Comparison of ENCODE assay signal across 14 cellular contexts in genomic region chr6:128597956-128598355, GRCh38.
"Had no signal": no experiment of that assay in that cellular context is flagged by ENCODE, and none has a peak within 500 bp of the region (broad histone marks: within the 10 kb centered on the region; RNA-seq: fewer than 3 reads in every experiment).

No MANE protein-coding gene starts in this region.

- H3K27me3 ChIP-seq: neural progenitor cell, ovary, thyroid gland had no signal

- H3K36me3 ChIP-seq: neural progenitor cell, ovary, thyroid gland had no signal

- H3K9me3 ChIP-seq: ovary, thyroid gland had no signal

- H3K27ac ChIP-seq: neural progenitor cell, ovary, thyroid gland had no signal

- ATAC-seq: effector memory CD8-positive, alpha-beta T cell; left lobe of liver; T-cell had no signal

- H3K4me1 ChIP-seq: neural progenitor cell, thyroid gland had no signal

- H3K4me3 ChIP-seq: neural progenitor cell, ovary, thyroid gland had no signal

- DNase-seq: activated CD4-positive, alpha-beta T cell treated with anti-CD3 and anti-CD28 coated beads for 1 hour; activated CD4-positive, alpha-beta T cell treated with anti-CD3 and anti-CD28 coated beads, Interleukin-2, amount 50 U/mL, for 48 hours; activated effector memory CD4-positive, alpha-beta T cell treated with Interleukin-2 at 50 U/mL for 16 hours; activated T-cell treated with anti-CD3 and anti-CD28 coated beads, Interleukin-2, amount 50 U/mL, for 1 hour; amniotic stem cell; effector memory CD8-positive, alpha-beta T cell; ovary; stimulated activated CD4-positive, alpha-beta T cell treated with anti-CD3 and anti-CD28 coated beads, Interleukin-12 subunit alpha, Interleukin-12 subunit beta, amount 100 ng/mL, for 4 hours; stimulated activated CD4-positive, alpha-beta T cell treated with anti-CD3 and anti-CD28 coated beads, Interleukin-2, amount 100 ng/mL, for 24 hours; T-cell; T-helper 9 cell; thyroid gland had no signal
